Comparison of ENCODE assay signal across 10 cellular contexts in the genomic region with DNA sequence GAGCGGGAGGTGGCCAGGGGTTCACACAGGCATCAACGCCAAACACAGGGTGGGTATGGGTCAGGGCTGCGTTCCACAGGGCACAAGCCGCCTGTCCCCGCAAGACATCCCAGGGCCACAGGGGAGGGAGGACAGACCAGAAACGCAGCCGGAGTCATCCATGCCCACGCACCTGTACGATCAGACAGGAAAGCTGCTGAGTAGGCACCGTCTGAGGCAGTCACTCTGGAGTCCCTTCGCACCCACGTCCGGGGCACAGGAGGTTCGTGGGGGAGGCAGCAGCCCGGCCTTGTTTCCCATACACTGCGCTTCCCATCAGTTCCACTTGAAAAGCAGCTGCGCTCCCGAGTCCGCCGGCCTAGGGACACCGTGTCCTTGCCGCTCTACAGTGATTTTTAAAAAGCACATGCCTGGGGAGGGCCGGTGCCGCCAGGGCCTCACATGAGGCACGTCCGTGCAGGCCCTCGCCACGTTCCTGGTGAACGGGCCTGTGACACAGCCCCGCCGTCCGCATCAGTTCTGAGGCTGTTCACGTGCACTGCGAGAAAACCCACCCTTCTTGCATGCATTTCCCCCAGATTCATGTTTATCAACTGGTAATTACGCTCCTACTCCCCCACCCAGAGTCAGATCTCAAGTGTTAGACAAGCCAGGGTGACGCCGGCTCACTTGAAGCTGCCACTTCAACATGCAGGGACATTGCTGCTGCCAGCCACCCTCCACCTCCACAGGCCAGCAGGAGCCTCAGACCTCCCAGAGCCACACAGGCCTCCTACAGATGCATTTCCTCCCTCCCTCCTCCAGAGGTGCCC. TPM values are rescaled to one million over a fixed set of nuclear protein-coding genes. Genes with fewer than 3 reads are reported as not detected.
DNase-seq lines count a peak whose midpoint lies in the region; ATAC-seq and TF ChIP-seq lines count a peak whose summit lies in the region.
"Had no signal": no experiment of that assay in that cellular context is flagged by ENCODE, and none has a peak within 500 bp of the region (broad histone marks: within the 10 kb centered on the region; RNA-seq: fewer than 3 reads in every experiment).

No MANE protein-coding gene starts in this region.

- H3K4me3 ChIP-seq in heart right ventricle (no peak overlapping the region), prostate gland (no peak overlapping the region)

- H3K9me3 ChIP-seq in heart right ventricle = no peaks in the 10 kb centered on the region
- no peaks in the 10 kb centered on the region for H3K9me3 ChIP-seq in prostate gland

- ATAC-seq in heart right ventricle = peak; percentile 40 to 84 (median 71)
- ATAC-seq in effector memory CD8-positive, alpha-beta T cell (replicated peaks) = no peak

- no peak overlapping the region for H3K4me3 Mint-ChIP-seq in effector memory CD8-positive, alpha-beta T cell

- H3K36me3 ChIP-seq in heart right ventricle = peaks cover 0 to 82% (median 40%) of the 10 kb centered on the region in 9 donors
- peaks cover 6 to 12% of the 10 kb centered on the region in 2 donors for H3K36me3 ChIP-seq in prostate gland

- TF ChIP-seq CTCF in RWPE1 (conservative IDR thresholded peaks at IDR 0.05; ENCODE audit: low read depth) (no peak), heart right ventricle (IDR thresholded peaks at IDR 0.05) (no peak), prostate gland (IDR thresholded peaks at IDR 0.05) (no peak)

- DNase-seq in NCI-H82 (lab: John Stamatoyannopoulos, UW) (peak; percentile 25), NCI-H82 treated with DMSO at 0.1 percent for 48 hours (lab: John Stamatoyannopoulos, UW; ENCODE audit: unreplicated experiment) (no peak), RWPE1 (ENCODE audit: low spot score) (no peak), heart right ventricle (peak in 1 of 2 donors; percentile 47), prostate gland (ENCODE audit: low spot score) (peak; percentile 61), NCI-H2171 (lab: John Stamatoyannopoulos, UW) (no peak)
- no peak for DNase-seq in stimulated activated CD4-positive, alpha-beta T cell treated with anti-CD3 and anti-CD28 coated beads, Interleukin-4, amount 100 ng/mL, for 1 hour
- DNase-seq in effector memory CD8-positive, alpha-beta T cell = no peak
- DNase-seq: aorta; NK-92 treated with Interleukin-12 subunit alpha and Interleukin-12 subunit beta, amount 100 ng/mL, for 24 hours had no signal

- POLR2A ChIA-PET in RWPE1 (lab: Yijun Ruan, JAX; ENCODE audit: low non-redundant PET) = no interaction called here

- H3K27me3 ChIP-seq in heart right ventricle (no peaks in the 10 kb centered on the region), prostate gland (replicated peaks; ENCODE audit: insufficient read depth) (no peaks in the 10 kb centered on the region)

- H3K36me3 Mint-ChIP-seq in effector memory CD8-positive, alpha-beta T cell (ENCODE audit: insufficient read depth) = peaks cover 54% of the 10 kb centered on the region

- no peaks in the 10 kb centered on the region for H3K27me3 Mint-ChIP-seq in effector memory CD8-positive, alpha-beta T cell

- no peak for TF ChIP-seq POLR2A in prostate gland (IDR thresholded peaks at IDR 0.05)

- CTCF ChIA-PET in RWPE1 (lab: Yijun Ruan, JAX) = no interaction called here

- 64 to 74% methylated on average over 37 of the region's 37 CpGs for WGBS in heart right ventricle, 2 donors
- WGBS in prostate gland = 59% methylated on average over 37 of the region's 37 CpGs

- no peaks in the 10 kb centered on the region for H3K9me3 Mint-ChIP-seq in effector memory CD8-positive, alpha-beta T cell

- H3K27ac ChIP-seq in RWPE1 (peak overlapping the region; percentile 37), heart right ventricle (peak overlapping the region in 8 of 10 donors; percentile 3 to 75 (median 50)), prostate gland (peak overlapping the region; percentile 16 to 65)

- H3K4me1 ChIP-seq in heart right ventricle (peaks cover 0 to 24% (median 8%) of the 10 kb centered on the region in 9 donors), prostate gland (replicated peaks) (no peaks in the 10 kb centered on the region)

- peaks cover 0 to 3% of the 10 kb centered on the region in 2 donors for H3K4me1 Mint-ChIP-seq in effector memory CD8-positive, alpha-beta T cell (ENCODE audit: low read depth in 2 of 2)

- intact Hi-C loops in heart right ventricle (cut with DNase I) (no loop called here), prostate gland (cut with DNase I) (no loop called here)

- H3K27ac Mint-ChIP-seq in effector memory CD8-positive, alpha-beta T cell = peak overlapping the region in 1 of 2 donors; percentile 49

RNA-seq across cellular contexts. Expression of gene WDR45B, which starts 34.8 kb away (rescaled TPM):
- total RNA-seq in heart right ventricle (10 to 100 TPM; 33.0 to 45.5 (median 39.7) TPM), prostate gland (100 to 1,000 TPM in 1 of 2 donors, 10 to 100 TPM in 1; 97.8 to 146 TPM)
- 10 to 100 TPM; 23.3 to 43.8 TPM for polyA plus RNA-seq in heart right ventricle

Comparison
In these comparisons a context has a peak if more than half of its experiments do, and no peak if none do; other contexts are left out.
1. DNase-seq: peak in NCI-H82 (single experiment) and prostate gland (single experiment); none in NCI-H82 treated with DMSO at 0.1 percent for 48 hours (single experiment), RWPE1 (single experiment), stimulated activated CD4-positive, alpha-beta T cell treated with anti-CD3 and anti-CD28 coated beads, Interleukin-4, amount 100 ng/mL, for 1 hour (single experiment), effector memory CD8-positive, alpha-beta T cell (0 of 3) and NCI-H2171 (single experiment).
2. Peak in every context shown above with its lines, with median percentiles within 50 percentile points of each other: H3K27ac ChIP-seq.